1 cellular context compared by ENCODE assay signal in genomic region chr10:131746785-131747184, GRCh38.
TF ChIP-seq lines count a peak whose summit lies in the region.

No MANE protein-coding gene starts in this region.

TF ChIP-seq in H1, 55 proteins besides CTCF, POLR2A, EP300 and RAD21 (continued from another document):
- TF ChIP-seq ZNF274 (IDR thresholded peaks at IDR 0.05; ENCODE audit: borderline replicate concordance, extremely low read depth, low read length) (no peak), TAF1 (IDR thresholded peaks at IDR 0.05; ENCODE audit: low read depth, low read length) (no peak), JUN (IDR thresholded peaks at IDR 0.05; ENCODE audit: low read depth, low read length) (no peak), KDM5A (IDR thresholded peaks at IDR 0.05; ENCODE audit: low read length) (no peak), MAFK (IDR thresholded peaks at IDR 0.05; ENCODE audit: low read depth, low read length) (no peak), NANOG (IDR thresholded peaks at IDR 0.05; ENCODE audit: insufficient read depth, low read depth, low read length, poor library complexity, severe bottlenecking) (no peak), PHF8 (conservative IDR thresholded peaks at IDR 0.05; ENCODE audit: low read depth, low read length) (no peak), POU5F1 (IDR thresholded peaks at IDR 0.05; ENCODE audit: low read depth, low read length) (no peak), KDM4A (IDR thresholded peaks at IDR 0.05; ENCODE audit: low read depth, low read length, severe bottlenecking) (no peak), RFX5 (IDR thresholded peaks at IDR 0.05; ENCODE audit: borderline replicate concordance, low read depth, low read length) (no peak), MAX (IDR thresholded peaks at IDR 0.05) (no peak)
